In genomic region chr22:38177044-38177443, GRCh38 we compare ENCODE assay signal across 10 cellular contexts. TPM values are rescaled to one million over a fixed set of nuclear protein-coding genes. Genes with fewer than 3 reads are reported as not detected.
DNase-seq lines count a peak whose midpoint lies in the region; ATAC-seq and TF ChIP-seq lines count a peak whose summit lies in the region.
"Had no signal": no experiment of that assay in that cellular context is flagged by ENCODE, and none has a peak within 500 bp of the region (broad histone marks: within the 10 kb centered on the region; RNA-seq: fewer than 3 reads in every experiment).

No MANE protein-coding gene starts in this region.

- peaks cover 86% of the 10 kb centered on the region for H3K4me1 Mint-ChIP-seq in stimulated activated effector memory CD8-positive, alpha-beta T cell treated with anti-CD3 and anti-CD28 coated beads, Interleukin-12 subunit alpha, Interleukin-12 subunit beta, amount 100 ng/mL, for 72 hours

- H3K4me1 ChIP-seq in SJSA1 (replicated peaks), result peaks cover 92% of the 10 kb centered on the region
- peaks cover 0 to 75% (median 23%) of the 10 kb centered on the region in 3 donors for H3K4me1 ChIP-seq in gastroesophageal sphincter

- in situ Hi-C loops in GM13977 (cut with MboI; ENCODE audit: low pct_unique_long_range_greater_than_20kb, low sequenced_read_pairs, unreplicated experiment), result no loop called here

- H3K36me3 Mint-ChIP-seq in stimulated activated effector memory CD8-positive, alpha-beta T cell treated with anti-CD3 and anti-CD28 coated beads, Interleukin-12 subunit alpha, Interleukin-12 subunit beta, amount 100 ng/mL, for 72 hours, result peaks cover 30% of the 10 kb centered on the region

- peak; percentile 23 for DNase-seq in GM13977 (ENCODE audit: low spot score)
- DNase-seq in SJSA1 (ENCODE audit: low read depth in 1 of 2, low spot score in 2 of 2), result no peak
- DNase-seq in stimulated activated effector memory CD8-positive, alpha-beta T cell treated with anti-CD3 and anti-CD28 coated beads, Interleukin-12 subunit alpha, Interleukin-12 subunit beta, amount 100 ng/mL, for 72 hours (ENCODE audit: low spot score in 2 of 2), result no peak
- no peak for DNase-seq in SW480 (ENCODE audit: low spot score)
- DNase-seq in D341Med (ENCODE audit: low spot score), result no peak
- no peak for DNase-seq in SKM-1 treated with dmso at 0.1 percent for 144 hours (lab: John Stamatoyannopoulos, UW; ENCODE audit: unreplicated experiment)
- DNase-seq in GOT3 (lab: John Stamatoyannopoulos, UW), result no peak
- DNase-seq: NCI-H2081 treated with DMSO at 0.1 percent for 48 hours, SIG-M5 had no signal

- no peaks in the 10 kb centered on the region for H3K27me3 ChIP-seq in SJSA1 (replicated peaks)
- no peaks in the 10 kb centered on the region for H3K27me3 ChIP-seq in gastroesophageal sphincter

- no peak for TF ChIP-seq EP300 in gastroesophageal sphincter (IDR thresholded peaks at IDR 0.05)

- peak overlapping the region; percentile 15 for H3K27ac Mint-ChIP-seq in stimulated activated effector memory CD8-positive, alpha-beta T cell treated with anti-CD3 and anti-CD28 coated beads, Interleukin-12 subunit alpha, Interleukin-12 subunit beta, amount 100 ng/mL, for 72 hours

- WGBS in gastroesophageal sphincter (ENCODE audit: low coverage in 1 of 2), 2 donors, result 87 to 88% methylated on average over 2 to 4 of the region's 4 CpGs

- H3K4me3 ChIP-seq in SJSA1 (no peak overlapping the region), gastroesophageal sphincter (no peak overlapping the region)

- ATAC-seq in gastroesophageal sphincter, result no peak
- no peak for ATAC-seq in stimulated activated effector memory CD8-positive, alpha-beta T cell treated with anti-CD3 and anti-CD28 coated beads, Interleukin-12 subunit alpha, Interleukin-12 subunit beta, amount 100 ng/mL, for 72 hours

- TF ChIP-seq CTCF in GM13977 (IDR thresholded peaks at IDR 0.05; ENCODE audit: extremely low read depth, insufficient read depth, missing control alignments) (no peak), gastroesophageal sphincter (IDR thresholded peaks at IDR 0.05) (no peak)

- no peaks in the 10 kb centered on the region for H3K36me3 ChIP-seq in SJSA1
- H3K36me3 ChIP-seq in gastroesophageal sphincter, result no peaks in the 10 kb centered on the region

- no peaks in the 10 kb centered on the region for H3K9me3 Mint-ChIP-seq in stimulated activated effector memory CD8-positive, alpha-beta T cell treated with anti-CD3 and anti-CD28 coated beads, Interleukin-12 subunit alpha, Interleukin-12 subunit beta, amount 100 ng/mL, for 72 hours

- H3K27ac ChIP-seq in SJSA1 (peak overlapping the region; percentile 92), gastroesophageal sphincter (peak overlapping the region; percentile 55 to 87 (median 79))

- no peak for TF ChIP-seq POLR2A in gastroesophageal sphincter (IDR thresholded peaks at IDR 0.05)

- H3K4me3 Mint-ChIP-seq in stimulated activated effector memory CD8-positive, alpha-beta T cell treated with anti-CD3 and anti-CD28 coated beads, Interleukin-12 subunit alpha, Interleukin-12 subunit beta, amount 100 ng/mL, for 72 hours, result peak overlapping the region; percentile 35

- H3K9me3 ChIP-seq in SJSA1 (replicated peaks) (no peaks in the 10 kb centered on the region), gastroesophageal sphincter (no peaks in the 10 kb centered on the region)

RNA-seq across cellular contexts. Expression of gene PLA2G6, which starts 4.6 kb away (rescaled TPM):
- 1.0 and 2.5 TPM in 2 replicates for total RNA-seq in SJSA1 (2014; rRNA removed; shearing (Covaris generic))
- 10 to 100 TPM in 3 of 4 donors, 1 to 10 TPM in 1; 4.4 to 30.5 (median 22.0) TPM for total RNA-seq in gastroesophageal sphincter

RNA-seq across cellular contexts. Expression of gene MAFF, which starts 24.8 kb away (rescaled TPM):
- 45.7 and 52.1 TPM in 2 replicates for total RNA-seq in SJSA1 (2014; rRNA removed; shearing (Covaris generic))
- total RNA-seq in gastroesophageal sphincter, result 10 to 100 TPM; 21.2 to 93.7 (median 51.2) TPM
